Comparison of ENCODE assay signal across 12 cellular contexts in genomic region chr2:189444322-189444721, GRCh38. TPM values are rescaled to one million over a fixed set of nuclear protein-coding genes. Genes with fewer than 3 reads are reported as not detected.
DNase-seq lines count a peak whose midpoint lies in the region; ATAC-seq and FAIRE-seq lines count a peak whose summit lies in the region.
"Had no signal": no experiment of that assay in that cellular context is flagged by ENCODE, and none has a peak within 500 bp of the region (broad histone marks: within the 10 kb centered on the region; RNA-seq: fewer than 3 reads in every experiment).

No MANE protein-coding gene starts in this region.

- H3K4me1 Mint-ChIP-seq in activated naive CD8-positive, alpha-beta T cell treated with anti-CD3 and anti-CD28 coated beads for 36 hours: peaks cover 30% of the 10 kb centered on the region
- H3K4me1 Mint-ChIP-seq in T-cell: peaks cover 20 to 39% (median 31%) of the 10 kb centered on the region in 3 donors

- POLR2A ChIA-PET in T-cell (lab: Charles Lee): interaction anchor here in 1 of 2 donors (0.7 kb wide), 1 partner anchor 11 kb away, joined by 3 read pairs; no protein-coding TSS in a partner anchor

- H3K36me3 Mint-ChIP-seq in activated naive CD8-positive, alpha-beta T cell treated with anti-CD3 and anti-CD28 coated beads for 36 hours: peaks cover 41% of the 10 kb centered on the region
- H3K36me3 Mint-ChIP-seq in T-cell: peaks cover 26% of the 10 kb centered on the region

- DNase-seq in CD1c-positive myeloid dendritic cell (ENCODE audit: extremely low spot score) (peak; percentile 4), NCI-H748 (lab: John Stamatoyannopoulos, UW; ENCODE audit: unreplicated experiment) (no peak), HTR-8/SVneo (ENCODE audit: insufficient read length, low spot score) (no peak), T-cell (no peak), GOT3 (lab: John Stamatoyannopoulos, UW) (no peak)
- peak; percentile 29 for DNase-seq in activated naive CD8-positive, alpha-beta T cell treated with anti-CD3 and anti-CD28 coated beads for 36 hours
- DNase-seq: naive thymus-derived CD4-positive, alpha-beta T cell; NCI-H1048 had no signal

- H3K27ac Mint-ChIP-seq in activated naive CD8-positive, alpha-beta T cell treated with anti-CD3 and anti-CD28 coated beads for 36 hours: no peak overlapping the region
- no peak overlapping the region for H3K27ac Mint-ChIP-seq in T-cell
- H3K27ac Mint-ChIP-seq: naive thymus-derived CD4-positive, alpha-beta T cell had no signal

- CTCF ChIA-PET in T-cell (lab: Charles Lee): interaction anchor here (0.6 to 1.7 kb wide), 2 partner anchors 12 to 1107 kb away, joined by 4 to 7 read pairs; no protein-coding TSS in a partner anchor

- H3K4me3 Mint-ChIP-seq in activated naive CD8-positive, alpha-beta T cell treated with anti-CD3 and anti-CD28 coated beads for 36 hours: no peak overlapping the region
- no peak overlapping the region for H3K4me3 Mint-ChIP-seq in T-cell
- H3K4me3 Mint-ChIP-seq: naive thymus-derived CD4-positive, alpha-beta T cell had no signal

- peak; percentile 34 for ATAC-seq in GM18907 (IDR thresholded peaks at IDR 0.05; ENCODE audit: unreplicated experiment)
- peak; percentile 29 for ATAC-seq in HG03095 (IDR thresholded peaks at IDR 0.05; ENCODE audit: unreplicated experiment)
- ATAC-seq in T-cell (replicated peaks in 1 of 4): no peak
- ATAC-seq: naive thymus-derived CD4-positive, alpha-beta T cell had no signal

- no peak for FAIRE-seq in HTR-8/SVneo (lab: Jason Lieb, UNC)
- FAIRE-seq: G401.6, TTC549 had no signal

- peaks cover 5% of the 10 kb centered on the region for H3K9me3 Mint-ChIP-seq in activated naive CD8-positive, alpha-beta T cell treated with anti-CD3 and anti-CD28 coated beads for 36 hours
- no peaks in the 10 kb centered on the region for H3K9me3 Mint-ChIP-seq in T-cell
- H3K9me3 Mint-ChIP-seq: naive thymus-derived CD4-positive, alpha-beta T cell had no signal

- no peaks in the 10 kb centered on the region for H3K27me3 Mint-ChIP-seq in activated naive CD8-positive, alpha-beta T cell treated with anti-CD3 and anti-CD28 coated beads for 36 hours
- H3K27me3 Mint-ChIP-seq in T-cell: no peaks in the 10 kb centered on the region

RNA-seq across cellular contexts. Expression of gene WDR75, which starts 3.0 kb away (rescaled TPM):
- total RNA-seq in activated naive CD8-positive, alpha-beta T cell treated with anti-CD3 and anti-CD28 coated beads for 36 hours: 100 to 1,000 TPM; 121 to 133 TPM
- 10 to 100 TPM; 44.4 to 61.7 (median 49.7) TPM for total RNA-seq in T-cell

Comparison
In these comparisons a context has a peak if more than half of its experiments do, and no peak if none do; other contexts are left out.
1. DNase-seq: peak in CD1c-positive myeloid dendritic cell (single experiment) and activated naive CD8-positive, alpha-beta T cell treated with anti-CD3 and anti-CD28 coated beads for 36 hours (single experiment); none in NCI-H748 (single experiment), HTR-8/SVneo (single experiment), T-cell (0 of 34) and GOT3 (single experiment).
2. ATAC-seq: peak in GM18907 (single experiment) and HG03095 (single experiment); none in T-cell (0 of 4).